ENCODE assay signal across 18 cellular contexts in genomic region chr5:79932510-79933504, GRCh38. TPM values are rescaled to one million over a fixed set of nuclear protein-coding genes. Genes with fewer than 3 reads are reported as not detected.
DNase-seq lines count a peak whose midpoint lies in the region; ATAC-seq, FAIRE-seq and TF ChIP-seq lines count a peak whose summit lies in the region.
"Had no signal": no experiment of that assay in that cellular context is flagged by ENCODE, and none has a peak within 500 bp of the region (broad histone marks: within the 10 kb centered on the region; RNA-seq: fewer than 3 reads in every experiment).

No MANE protein-coding gene starts in this region.

- H3K27ac ChIP-seq in right cardiac atrium (ENCODE audit: low read length), result no peak overlapping the region
- H3K27ac ChIP-seq: SK-N-MC had no signal

- no peaks in the 10 kb centered on the region for H3K9me3 ChIP-seq in right cardiac atrium (ENCODE audit: control insufficient read depth, low read length)

- no peaks in the 10 kb centered on the region for H3K4me1 ChIP-seq in right cardiac atrium (ENCODE audit: control insufficient read depth, insufficient read depth, low read length)

- H3K27me3 ChIP-seq in bronchial epithelial cell (ENCODE audit: control insufficient read depth, insufficient read depth, low read length) (no peaks in the 10 kb centered on the region), right cardiac atrium (ENCODE audit: control insufficient read depth, insufficient read depth) (no peaks in the 10 kb centered on the region)

- H3K4me3 ChIP-seq in AG09309 (ENCODE audit: control insufficient read depth, low read depth, low read length) (no peak overlapping the region), bronchial epithelial cell (ENCODE audit: low read depth, low read length) (no peak overlapping the region), right cardiac atrium (ENCODE audit: low read length) (no peak overlapping the region)
- H3K4me3 ChIP-seq: SK-N-MC had no signal

- no peak for FAIRE-seq in bronchial epithelial cell (lab: Jason Lieb, UNC)

- no peaks in the 10 kb centered on the region for H3K36me3 ChIP-seq in bronchial epithelial cell (ENCODE audit: control insufficient read depth, insufficient read depth, low read length)

- DNase-seq in AG09309 (ENCODE audit: low read depth) (peak; percentile 33), DMS 273 (lab: John Stamatoyannopoulos, UW; ENCODE audit: unreplicated experiment) (peak; percentile 92), bronchial epithelial cell (ENCODE audit: low read depth) (peak; percentile 49), right cardiac atrium (peak in 2 of 3 donors; percentile 25 to 51)
- DNase-seq: activated CD4-positive, alpha-beta T cell treated with anti-CD3 and anti-CD28 coated beads, Interleukin-2, amount 10 ng/mL, durations not matched to agents 24 days and 14 days; activated naive CD8-positive, alpha-beta T cell treated with anti-CD3 and anti-CD28 coated beads for 36 hours; GOT3; mesenchymal stem cell; NCI-H1105 treated with DMSO at 0.1 percent for 48 hours; NCI-H2081 treated with DMSO at 0.1 percent for 48 hours; NCI-H510A treated with DMSO at 0.1 percent for 48 hours; retina; stimulated activated CD4-positive, alpha-beta T cell treated with anti-CD3 and anti-CD28 coated beads, Interleukin-15, amount 100 ng/mL, for 24 hours; stimulated activated CD8-positive, alpha-beta memory T cell treated with anti-CD3 and anti-CD28 coated beads, Interleukin-4, amount 100 ng/mL, for 48 hours had no signal

- ATAC-seq in right cardiac atrium (peak in 1 of 2 donors; percentile 42), HG03095 (IDR thresholded peaks at IDR 0.05; ENCODE audit: unreplicated experiment) (no peak), HG03457 (IDR thresholded peaks at IDR 0.05; ENCODE audit: unreplicated experiment) (no peak)
- no peak for ATAC-seq in activated T-helper 17 cell treated with anti-CD3 and anti-CD28 coated beads, Interleukin-2, amount 50 U/mL, for 72 hours (replicated peaks)

- H3K4me3 Mint-ChIP-seq in activated T-helper 17 cell treated with anti-CD3 and anti-CD28 coated beads, Interleukin-2, amount 50 U/mL, for 72 hours, result no peak overlapping the region
- H3K4me3 Mint-ChIP-seq: activated CD4-positive, alpha-beta T cell treated with anti-CD3 and anti-CD28 coated beads, Interleukin-2, amount 10 ng/mL, durations not matched to agents 24 days and 14 days; activated naive CD8-positive, alpha-beta T cell treated with anti-CD3 and anti-CD28 coated beads for 36 hours had no signal

- no peaks in the 10 kb centered on the region for H3K4me1 Mint-ChIP-seq in activated T-helper 17 cell treated with anti-CD3 and anti-CD28 coated beads, Interleukin-2, amount 50 U/mL, for 72 hours
- H3K4me1 Mint-ChIP-seq: activated CD4-positive, alpha-beta T cell treated with anti-CD3 and anti-CD28 coated beads, Interleukin-2, amount 10 ng/mL, durations not matched to agents 24 days and 14 days had no signal

- TF ChIP-seq CTCF in AG09309 (IDR thresholded peaks at IDR 0.05; ENCODE audit: control insufficient read depth, insufficient read depth, low read depth, low read length, missing control alignments) (no peak), bronchial epithelial cell (IDR thresholded peaks at IDR 0.05; ENCODE audit: insufficient read depth, low read length, severe bottlenecking) (no peak)

- peaks cover 6% of the 10 kb centered on the region for H3K27me3 Mint-ChIP-seq in activated T-helper 17 cell treated with anti-CD3 and anti-CD28 coated beads, Interleukin-2, amount 50 U/mL, for 72 hours
- H3K27me3 Mint-ChIP-seq: activated CD4-positive, alpha-beta T cell treated with anti-CD3 and anti-CD28 coated beads, Interleukin-2, amount 10 ng/mL, durations not matched to agents 24 days and 14 days; activated naive CD8-positive, alpha-beta T cell treated with anti-CD3 and anti-CD28 coated beads for 36 hours had no signal

- WGBS in right cardiac atrium, result 69% methylated on average over 10 of the region's 10 CpGs

- no peaks in the 10 kb centered on the region for H3K36me3 Mint-ChIP-seq in activated T-helper 17 cell treated with anti-CD3 and anti-CD28 coated beads, Interleukin-2, amount 50 U/mL, for 72 hours (ENCODE audit: low read depth)
- H3K36me3 Mint-ChIP-seq: activated naive CD8-positive, alpha-beta T cell treated with anti-CD3 and anti-CD28 coated beads for 36 hours had no signal

- no peaks in the 10 kb centered on the region for H3K9me3 Mint-ChIP-seq in activated T-helper 17 cell treated with anti-CD3 and anti-CD28 coated beads, Interleukin-2, amount 50 U/mL, for 72 hours
- H3K9me3 Mint-ChIP-seq: activated CD4-positive, alpha-beta T cell treated with anti-CD3 and anti-CD28 coated beads, Interleukin-2, amount 10 ng/mL, durations not matched to agents 24 days and 14 days; activated naive CD8-positive, alpha-beta T cell treated with anti-CD3 and anti-CD28 coated beads for 36 hours had no signal

- intact Hi-C loops in right cardiac atrium (cut with DNase I), result no loop called here

- no peak overlapping the region for H3K27ac Mint-ChIP-seq in activated T-helper 17 cell treated with anti-CD3 and anti-CD28 coated beads, Interleukin-2, amount 50 U/mL, for 72 hours
- H3K27ac Mint-ChIP-seq: activated CD4-positive, alpha-beta T cell treated with anti-CD3 and anti-CD28 coated beads, Interleukin-2, amount 10 ng/mL, durations not matched to agents 24 days and 14 days; activated naive CD8-positive, alpha-beta T cell treated with anti-CD3 and anti-CD28 coated beads for 36 hours had no signal

RNA-seq across cellular contexts. Expression of gene MTX3, which starts 58.3 kb away (rescaled TPM):
- total RNA-seq in bronchial epithelial cell (17.3 and 22.1 TPM in 2 replicates), right cardiac atrium (10 to 100 TPM; 10.4 to 13.7 (median 11.0) TPM)
- 3.7 TPM for polyA plus RNA-seq in right cardiac atrium
- 10 to 100 TPM; 25.4 to 35.2 TPM for total RNA-seq in activated T-helper 17 cell treated with anti-CD3 and anti-CD28 coated beads, Interleukin-2, amount 50 U/mL, for 72 hours

Comparison
In these comparisons a context has a peak if more than half of its experiments do, and no peak if none do; other contexts are left out.
1. DNase-seq: peak in every context shown above with its lines; median percentile 92 in DMS 273; 49 in bronchial epithelial cell; 38 in right cardiac atrium; 33 in AG09309.